27 cellular contexts compared by ENCODE assay signal in genomic region chr19:19257137-19257536, GRCh38. TPM values are rescaled to one million over a fixed set of nuclear protein-coding genes. Genes with fewer than 3 reads are reported as not detected.
"Had no signal": no experiment of that assay in that cellular context is flagged by ENCODE, and none has a peak within 500 bp of the region (broad histone marks: within the 10 kb centered on the region; RNA-seq: fewer than 3 reads in every experiment).

No MANE protein-coding gene starts in this region.

- H3K27me3 ChIP-seq: testis, vagina had no signal

- H3K4me3 Mint-ChIP-seq: activated naive CD8-positive, alpha-beta T cell treated with anti-CD3 and anti-CD28 coated beads for 36 hours; activated T-cell treated with anti-CD3 and anti-CD28 coated beads, Interleukin-2, amount 50 U/mL, for 4 hours; immature natural killer cell; WTC11 had no signal

- H3K27ac Mint-ChIP-seq: activated naive CD8-positive, alpha-beta T cell treated with anti-CD3 and anti-CD28 coated beads for 36 hours; activated T-helper 2 cell treated with anti-CD3 and anti-CD28 coated beads, Interferon-gamma antibody, Interleukin-2, Interleukin-4, amounts not matched to agents 10 μg/mL and 5 μg/mL and 100 μg/mL, durations not matched to agents 14 hours and 24 hours and 36 hours; immature natural killer cell; progenitor cell of endocrine pancreas; WTC11 had no signal

- H3K36me3 ChIP-seq: left ventricle myocardium inferior, sigmoid colon, vagina had no signal

- H3K9me3 ChIP-seq: sigmoid colon, testis, vagina had no signal

- ATAC-seq: activated T-cell treated with anti-CD3 and anti-CD28 coated beads, Interleukin-2, amount 50 U/mL, for 4 hours; naive thymus-derived CD4-positive, alpha-beta T cell; WTC11 had no signal

- FAIRE-seq: astrocyte had no signal

- H3K9me3 Mint-ChIP-seq: activated naive CD8-positive, alpha-beta T cell treated with anti-CD3 and anti-CD28 coated beads for 36 hours; activated T-cell treated with anti-CD3 and anti-CD28 coated beads, Interleukin-2, amount 50 U/mL, for 4 hours; activated T-helper 2 cell treated with anti-CD3 and anti-CD28 coated beads, Interferon-gamma antibody, Interleukin-2, Interleukin-4, amounts not matched to agents 10 μg/mL and 5 μg/mL and 100 μg/mL, durations not matched to agents 14 hours and 24 hours and 36 hours; immature natural killer cell; WTC11 had no signal

- H3K4me3 ChIP-seq: left ventricle myocardium inferior, sigmoid colon, vagina had no signal

- H3K27ac ChIP-seq: left ventricle myocardium inferior, sigmoid colon, testis, vagina had no signal

- DNase-seq: activated CD4-positive, alpha-beta T cell treated with anti-CD3 and anti-CD28 coated beads, Interleukin-2, amount 50 U/mL, for 4 hours; activated CD8-positive, alpha-beta memory T cell treated with anti-CD3 and anti-CD28 coated beads for 24 hours; activated CD8-positive, alpha-beta memory T cell treated with anti-CD3 and anti-CD28 coated beads, Interleukin-2, amount 50 U/mL, for 48 hours; activated naive CD4-positive, alpha-beta T cell treated with Interleukin-2 at 50 U/mL for 16 hours; activated naive CD8-positive, alpha-beta T cell treated with anti-CD3 and anti-CD28 coated beads for 36 hours; activated T-cell treated with anti-CD3 and anti-CD28 coated beads, Interleukin-2, amount 50 U/mL, for 4 hours; central memory CD4-positive, alpha-beta T cell; dermis blood vessel endothelial cell; effector CD8-positive, alpha-beta T cell; foreskin melanocyte; immature natural killer cell; left ventricle myocardium inferior; naive thymus-derived CD4-positive, alpha-beta T cell; retina; sigmoid colon; stimulated activated CD4-positive, alpha-beta T cell treated with anti-CD3 and anti-CD28 coated beads, Interleukin-2, amount 100 ng/mL, for 48 hours; stimulated activated naive CD4-positive, alpha-beta T cell; testis; trophoblast cell had no signal

- H3K36me3 Mint-ChIP-seq: activated naive CD8-positive, alpha-beta T cell treated with anti-CD3 and anti-CD28 coated beads for 36 hours; naive thymus-derived CD4-positive, alpha-beta T cell had no signal

RNA-seq across cellular contexts. Expression of gene TM6SF2, which starts 16.0 kb away (rescaled TPM):
- total RNA-seq: activated naive CD8-positive, alpha-beta T cell treated with anti-CD3 and anti-CD28 coated beads for 36 hours; activated T-cell treated with anti-CD3 and anti-CD28 coated beads, Interleukin-2, amount 50 U/mL, for 4 hours; activated T-helper 2 cell treated with anti-CD3 and anti-CD28 coated beads, Interferon-gamma antibody, Interleukin-2, Interleukin-4, amounts not matched to agents 10 μg/mL and 5 μg/mL and 100 μg/mL, durations not matched to agents 14 hours and 24 hours and 36 hours; dermis blood vessel endothelial cell; esophagus mucosa; lung microvascular endothelial cell; vagina had no signal
- polyA plus RNA-seq: immature natural killer cell; naive thymus-derived CD4-positive, alpha-beta T cell had no signal

RNA-seq across cellular contexts. Expression of gene NCAN, which starts 45.4 kb away (rescaled TPM):
- total RNA-seq: activated naive CD8-positive, alpha-beta T cell treated with anti-CD3 and anti-CD28 coated beads for 36 hours; activated T-helper 2 cell treated with anti-CD3 and anti-CD28 coated beads, Interferon-gamma antibody, Interleukin-2, Interleukin-4, amounts not matched to agents 10 μg/mL and 5 μg/mL and 100 μg/mL, durations not matched to agents 14 hours and 24 hours and 36 hours; dermis blood vessel endothelial cell; esophagus mucosa; left ventricle myocardium inferior; lung microvascular endothelial cell; osteoblast; vagina had no signal
- polyA plus RNA-seq: immature natural killer cell; naive thymus-derived CD4-positive, alpha-beta T cell had no signal
